Comparison of ENCODE assay signal across 15 cellular contexts in genomic region chr1:206609229-206609991, GRCh38. TPM values are rescaled to one million over a fixed set of nuclear protein-coding genes. Genes with fewer than 3 reads are reported as not detected.
DNase-seq lines count a peak whose midpoint lies in the region; ATAC-seq and TF ChIP-seq lines count a peak whose summit lies in the region.
"Had no signal": no experiment of that assay in that cellular context is flagged by ENCODE, and none has a peak within 500 bp of the region (broad histone marks: within the 10 kb centered on the region; RNA-seq: fewer than 3 reads in every experiment).

No MANE protein-coding gene starts in this region.

- POLR2A ChIA-PET in activated CD4-positive, alpha-beta memory T cell treated with anti-CD3 and anti-CD28 coated beads, Interleukin-2, amount 10 ng/mL, durations not matched to agents 7 days and 5 days (lab: Charles Lee): interaction anchor here (1.7 to 2.3 kb wide), 2 partner anchors 26 to 74 kb away, joined by 6 to 16 read pairs; partner anchors contain the start of gene DYRK3
- POLR2A ChIA-PET in naive thymus-derived CD4-positive, alpha-beta T cell (lab: Charles Lee): interaction anchor here (0.5 to 1.2 kb wide), 4 partner anchors 14 to 63 kb away, joined by 3 to 4 read pairs (median 3); no protein-coding TSS in a partner anchor

- H3K27me3 Mint-ChIP-seq in activated CD4-positive, alpha-beta T cell treated with anti-CD3 and anti-CD28 coated beads, Interleukin-2, amount 10 ng/mL, durations not matched to agents 24 days and 14 days: no peaks in the 10 kb centered on the region
- H3K27me3 Mint-ChIP-seq in activated CD4-positive, alpha-beta memory T cell treated with anti-CD3 and anti-CD28 coated beads, Interleukin-2, amount 10 ng/mL, durations not matched to agents 7 days and 5 days: no peaks in the 10 kb centered on the region
- no peaks in the 10 kb centered on the region for H3K27me3 Mint-ChIP-seq in nephron (ENCODE audit: low read depth)
- H3K27me3 Mint-ChIP-seq in naive thymus-derived CD4-positive, alpha-beta T cell: no peaks in the 10 kb centered on the region

- H3K27ac ChIP-seq in naive thymus-derived CD4-positive, alpha-beta T cell (ENCODE audit: low read depth, low read length): no peak overlapping the region
- H3K27ac ChIP-seq: ovary, vagina had no signal

- H3K36me3 Mint-ChIP-seq in activated CD4-positive, alpha-beta T cell treated with anti-CD3 and anti-CD28 coated beads, Interleukin-2, amount 10 ng/mL, durations not matched to agents 24 days and 14 days (ENCODE audit: low read depth): peaks cover 39% of the 10 kb centered on the region
- H3K36me3 Mint-ChIP-seq in activated CD4-positive, alpha-beta memory T cell treated with anti-CD3 and anti-CD28 coated beads, Interleukin-2, amount 10 ng/mL, durations not matched to agents 7 days and 5 days (ENCODE audit: low read depth): peaks cover 25% of the 10 kb centered on the region
- H3K36me3 Mint-ChIP-seq in nephron (ENCODE audit: low read depth): peaks cover 30% of the 10 kb centered on the region
- H3K36me3 Mint-ChIP-seq in naive thymus-derived CD4-positive, alpha-beta T cell: peaks cover 0 to 34% (median 17%) of the 10 kb centered on the region in 5 donors

- no peak overlapping the region for H3K4me3 ChIP-seq in naive thymus-derived CD4-positive, alpha-beta T cell (ENCODE audit: low read length)
- H3K4me3 ChIP-seq: ovary, vagina had no signal

- H3K27ac Mint-ChIP-seq in activated CD4-positive, alpha-beta T cell treated with anti-CD3 and anti-CD28 coated beads, Interleukin-2, amount 10 ng/mL, durations not matched to agents 24 days and 14 days: peak overlapping the region; percentile 93
- peak overlapping the region; percentile 83 for H3K27ac Mint-ChIP-seq in activated CD4-positive, alpha-beta memory T cell treated with anti-CD3 and anti-CD28 coated beads, Interleukin-2, amount 10 ng/mL, durations not matched to agents 7 days and 5 days
- peak overlapping the region; percentile 9 to 93 (median 35) for H3K27ac Mint-ChIP-seq in nephron
- H3K27ac Mint-ChIP-seq in naive thymus-derived CD4-positive, alpha-beta T cell: peak overlapping the region in 3 of 9 donors; percentile 32 to 82 (median 50)

- no peaks in the 10 kb centered on the region for H3K9me3 Mint-ChIP-seq in activated CD4-positive, alpha-beta T cell treated with anti-CD3 and anti-CD28 coated beads, Interleukin-2, amount 10 ng/mL, durations not matched to agents 24 days and 14 days
- no peaks in the 10 kb centered on the region for H3K9me3 Mint-ChIP-seq in activated CD4-positive, alpha-beta memory T cell treated with anti-CD3 and anti-CD28 coated beads, Interleukin-2, amount 10 ng/mL, durations not matched to agents 7 days and 5 days
- no peaks in the 10 kb centered on the region for H3K9me3 Mint-ChIP-seq in nephron
- no peaks in the 10 kb centered on the region for H3K9me3 Mint-ChIP-seq in naive thymus-derived CD4-positive, alpha-beta T cell

- CTCF ChIA-PET in activated CD4-positive, alpha-beta memory T cell treated with anti-CD3 and anti-CD28 coated beads, Interleukin-2, amount 10 ng/mL, durations not matched to agents 7 days and 5 days (lab: Charles Lee): interaction anchor here (0.6 to 5.4 kb wide), 19 partner anchors 9 to 438 kb away, joined by 3 to 50 read pairs (median 6); partner anchors contain the start of genes DYRK3, IKBKE and RASSF5
- CTCF ChIA-PET in naive thymus-derived CD4-positive, alpha-beta T cell (lab: Charles Lee): interaction anchor here (0.7 to 1.4 kb wide), 7 partner anchors 34 to 309 kb away, joined by 3 to 6 read pairs (median 3); no protein-coding TSS in a partner anchor

- intact Hi-C loops in activated CD4-positive, alpha-beta T cell treated with anti-CD3 and anti-CD28 coated beads, Interleukin-2, amount 10 ng/mL, durations not matched to agents 24 days and 14 days (cut with micrococcal nuclease): loop anchor here (1.0 to 5.0 kb wide), 5 partner anchors 19 to 313 kb away; partner anchors contain the start of genes DYRK3 and FCMR
- intact Hi-C loops in naive thymus-derived CD4-positive, alpha-beta T cell (cut with micrococcal nuclease): loop anchor here in 1 of 2 donors (2.0 kb wide), 1 partner anchor 371 kb away; no protein-coding TSS in a partner anchor

- H3K9me3 ChIP-seq in naive thymus-derived CD4-positive, alpha-beta T cell (ENCODE audit: control insufficient read depth in 2 of 3, low read length in 3 of 3): no peaks in the 10 kb centered on the region
- H3K9me3 ChIP-seq: ovary, vagina had no signal

- TF ChIP-seq CTCF in nephron (IDR thresholded peaks at IDR 0.05; ENCODE audit: unreplicated experiment in 3 of 3): no peak

- peaks cover 9 to 50% (median 11%) of the 10 kb centered on the region in 3 experiments for H3K36me3 ChIP-seq in naive thymus-derived CD4-positive, alpha-beta T cell (ENCODE audit: control insufficient read depth in 2 of 3, insufficient read depth in 3 of 3, low read length in 3 of 3)
- H3K36me3 ChIP-seq: ovary had no signal

- DNase-seq in activated CD4-positive, alpha-beta T cell treated with anti-CD3 and anti-CD28 coated beads, Interleukin-2, amount 10 ng/mL, durations not matched to agents 24 days and 14 days: peak; percentile 73
- no peak for DNase-seq in activated CD4-positive, alpha-beta T cell treated with anti-CD3 and anti-CD28 coated beads for 1 hour
- DNase-seq in activated CD4-positive, alpha-beta memory T cell treated with anti-CD3 and anti-CD28 coated beads, Interleukin-2, amount 10 ng/mL, durations not matched to agents 7 days and 5 days: no peak
- DNase-seq in ureter (ENCODE audit: low spot score): no peak
- DNase-seq in effector CD8-positive, alpha-beta T cell (lab: John Stamatoyannopoulos, UW): no peak
- DNase-seq in naive thymus-derived CD4-positive, alpha-beta T cell: no peak
- DNase-seq: ACHN, DMS79 treated with DMSO at 0.1 percent for 48 hours, mesendoderm, NCI-H1105 treated with DMSO at 0.1 percent for 48 hours, NCI-H510A treated with DMSO at 0.1 percent for 48 hours, ovary had no signal

- no peaks in the 10 kb centered on the region for H3K27me3 ChIP-seq in naive thymus-derived CD4-positive, alpha-beta T cell (ENCODE audit: control insufficient read depth in 2 of 2, insufficient read depth in 2 of 2, low read length in 2 of 2)
- H3K27me3 ChIP-seq: ovary, vagina had no signal

- peaks cover 8 to 10% of the 10 kb centered on the region in 2 donors for H3K4me1 ChIP-seq in naive thymus-derived CD4-positive, alpha-beta T cell (ENCODE audit: control insufficient read depth in 2 of 2, insufficient read depth in 2 of 2, low read length in 2 of 2)

- H3K4me1 Mint-ChIP-seq in activated CD4-positive, alpha-beta T cell treated with anti-CD3 and anti-CD28 coated beads, Interleukin-2, amount 10 ng/mL, durations not matched to agents 24 days and 14 days: peaks cover 32% of the 10 kb centered on the region
- H3K4me1 Mint-ChIP-seq in activated CD4-positive, alpha-beta memory T cell treated with anti-CD3 and anti-CD28 coated beads, Interleukin-2, amount 10 ng/mL, durations not matched to agents 7 days and 5 days: peaks cover 45% of the 10 kb centered on the region
- H3K4me1 Mint-ChIP-seq in nephron: peaks cover 22% of the 10 kb centered on the region
- H3K4me1 Mint-ChIP-seq in naive thymus-derived CD4-positive, alpha-beta T cell: peaks cover 7 to 39% (median 30%) of the 10 kb centered on the region in 7 donors

- peak overlapping the region; percentile 70 for H3K4me3 Mint-ChIP-seq in activated CD4-positive, alpha-beta T cell treated with anti-CD3 and anti-CD28 coated beads, Interleukin-2, amount 10 ng/mL, durations not matched to agents 24 days and 14 days
- peak overlapping the region; percentile 15 for H3K4me3 Mint-ChIP-seq in activated CD4-positive, alpha-beta memory T cell treated with anti-CD3 and anti-CD28 coated beads, Interleukin-2, amount 10 ng/mL, durations not matched to agents 7 days and 5 days
- peak overlapping the region; percentile 53 to 96 (median 93) for H3K4me3 Mint-ChIP-seq in nephron
- peak overlapping the region in 5 of 10 donors; percentile 12 to 61 (median 46) for H3K4me3 Mint-ChIP-seq in naive thymus-derived CD4-positive, alpha-beta T cell

- peak; percentile 28 for ATAC-seq in GM19463 (IDR thresholded peaks at IDR 0.05; ENCODE audit: unreplicated experiment)
- no peak for ATAC-seq in naive thymus-derived CD4-positive, alpha-beta T cell

RNA-seq across cellular contexts. Expression of gene EIF2D, which starts 2.9 kb away (rescaled TPM):
- total RNA-seq in activated CD4-positive, alpha-beta T cell treated with anti-CD3 and anti-CD28 coated beads, Interleukin-2, amount 10 ng/mL, durations not matched to agents 24 days and 14 days: 86.6 and 89.4 TPM in 2 replicates
- total RNA-seq in activated CD4-positive, alpha-beta memory T cell treated with anti-CD3 and anti-CD28 coated beads, Interleukin-2, amount 10 ng/mL, durations not matched to agents 7 days and 5 days: 10 to 100 TPM; 42.2 to 43.1 TPM
- total RNA-seq in ureter: 58.6 TPM
- 10 to 100 TPM; 38.7 to 73.0 (median 59.6) TPM for total RNA-seq in naive thymus-derived CD4-positive, alpha-beta T cell
- 10 to 100 TPM; 33.5 to 53.4 TPM for polyA plus RNA-seq in naive thymus-derived CD4-positive, alpha-beta T cell

RNA-seq across cellular contexts. Expression of gene DYRK3, which starts 25.9 kb away (rescaled TPM):
- 16.5 and 16.9 TPM in 2 replicates for total RNA-seq in activated CD4-positive, alpha-beta T cell treated with anti-CD3 and anti-CD28 coated beads, Interleukin-2, amount 10 ng/mL, durations not matched to agents 24 days and 14 days
- total RNA-seq in activated CD4-positive, alpha-beta memory T cell treated with anti-CD3 and anti-CD28 coated beads, Interleukin-2, amount 10 ng/mL, durations not matched to agents 7 days and 5 days: 1 to 10 TPM; 8.8 to 9.2 TPM
- 4.8 TPM for total RNA-seq in ureter
- total RNA-seq in naive thymus-derived CD4-positive, alpha-beta T cell: 1 to 10 TPM in 2 of 5 experiments, under 1 TPM in 3; 0.22 to 8.2 (median 0.69) TPM
- polyA plus RNA-seq in naive thymus-derived CD4-positive, alpha-beta T cell: not detected
